ENCODE assay signal across 8 cellular contexts in genomic region chr1:1746566-1746909, GRCh38. TPM values are rescaled to one million over a fixed set of nuclear protein-coding genes. Genes with fewer than 3 reads are reported as not detected.
DNase-seq lines count a peak whose midpoint lies in the region; ATAC-seq and TF ChIP-seq lines count a peak whose summit lies in the region.
"Not testable (repeated sequence)": the region's sequence is repeated elsewhere in the genome, so short reads cannot be mapped to it uniquely, and the experiment has no call there.

No MANE protein-coding gene starts in this region.

- H3K4me3 ChIP-seq in CD8-positive, alpha-beta memory T cell (ENCODE audit: low read length); endodermal cell (ENCODE audit: low read length); mesendoderm (ENCODE audit: low read length): not testable (repeated sequence)

- not testable (repeated sequence) for H3K18ac ChIP-seq in mesendoderm (ENCODE audit: low read length)

- H3K56ac ChIP-seq in mesendoderm (ENCODE audit: low read length), result not testable (repeated sequence)

- not testable (repeated sequence) for H4K5ac ChIP-seq in mesendoderm (ENCODE audit: low read length)

- H3K9ac ChIP-seq in endodermal cell (ENCODE audit: extremely low read depth, low read length, poor library complexity, severe bottlenecking); mesendoderm (ENCODE audit: low read length): not testable (repeated sequence)

- H3K27ac Mint-ChIP-seq in CD8-positive, alpha-beta memory T cell, result peak overlapping the region in 1 of 8 donors; percentile 72
- H3K27ac Mint-ChIP-seq in activated CD4-positive, alpha-beta T cell treated with anti-CD3 and anti-CD28 coated beads, Interleukin-2, amount 10 ng/mL, durations not matched to agents 7 days and 5 days, result peak overlapping the region; percentile 86
- not testable (repeated sequence) for H3K27ac Mint-ChIP-seq in endodermal cell
- H3K27ac Mint-ChIP-seq in stimulated activated effector memory CD8-positive, alpha-beta T cell treated with anti-CD3 and anti-CD28 coated beads, Interleukin-12 subunit alpha, Interleukin-12 subunit beta, amount 100 ng/mL, for 72 hours, result peak overlapping the region; percentile 86

- H2AK5ac ChIP-seq in mesendoderm (ENCODE audit: low read length), result not testable (repeated sequence)

- ATAC-seq in GM19463 (IDR thresholded peaks at IDR 0.05; ENCODE audit: unreplicated experiment), result peak; percentile 85
- ATAC-seq in HG02870 (IDR thresholded peaks at IDR 0.05; ENCODE audit: unreplicated experiment), result peak; percentile 68
- ATAC-seq in HG03575 (IDR thresholded peaks at IDR 0.05; ENCODE audit: extremely low read depth, insufficient number of reproducible peaks, low FRiP score, unreplicated experiment), result peak; percentile 30
- ATAC-seq in stimulated activated effector memory CD8-positive, alpha-beta T cell treated with anti-CD3 and anti-CD28 coated beads, Interleukin-12 subunit alpha, Interleukin-12 subunit beta, amount 100 ng/mL, for 72 hours, result peak; percentile 91

- not testable (repeated sequence) for H3K23ac ChIP-seq in mesendoderm (ENCODE audit: low read length)

- POLR2A ChIA-PET in CD8-positive, alpha-beta memory T cell (lab: Charles Lee), result interaction anchor here (0.6 to 0.7 kb wide), 3 partner anchors 22 to 162 kb away, joined by 3 to 4 read pairs (median 3); partner anchors contain the start of genes CDK11A and SLC35E2B
- POLR2A ChIA-PET in activated CD4-positive, alpha-beta T cell treated with anti-CD3 and anti-CD28 coated beads, Interleukin-2, amount 10 ng/mL, durations not matched to agents 7 days and 5 days (lab: Charles Lee), result not testable (repeated sequence)

- H3K27ac ChIP-seq in CD8-positive, alpha-beta memory T cell (ENCODE audit: low read depth, low read length), result peak overlapping the region; percentile 75
- H3K27ac ChIP-seq in endodermal cell (ENCODE audit: low read depth, low read length), result not testable (repeated sequence)
- peak overlapping the region; percentile 96 for H3K27ac ChIP-seq in mesendoderm (ENCODE audit: low read depth, low read length)

- H3K4me1 ChIP-seq in CD8-positive, alpha-beta memory T cell (ENCODE audit: insufficient read depth, low read length); endodermal cell (ENCODE audit: control insufficient read depth, insufficient read depth, low read length); mesendoderm (ENCODE audit: control insufficient read depth, low read depth, low read length): not testable (repeated sequence)

- not testable (repeated sequence) for H2BK120ac ChIP-seq in mesendoderm (ENCODE audit: low read depth, low read length)

- not testable (repeated sequence) for H3K4me2 ChIP-seq in mesendoderm (ENCODE audit: low read length)

- H3K4ac ChIP-seq in mesendoderm (ENCODE audit: low read depth, low read length), result not testable (repeated sequence)

- peaks cover 4 to 20% (median 8%) of the 10 kb centered on the region in 3 donors for H3K4me1 Mint-ChIP-seq in CD8-positive, alpha-beta memory T cell
- H3K4me1 Mint-ChIP-seq in activated CD4-positive, alpha-beta T cell treated with anti-CD3 and anti-CD28 coated beads, Interleukin-2, amount 10 ng/mL, durations not matched to agents 7 days and 5 days; endodermal cell; stimulated activated effector memory CD8-positive, alpha-beta T cell treated with anti-CD3 and anti-CD28 coated beads, Interleukin-12 subunit alpha, Interleukin-12 subunit beta, amount 100 ng/mL, for 72 hours: not testable (repeated sequence)

- not testable (repeated sequence) for H3K9me3 ChIP-seq in CD8-positive, alpha-beta memory T cell (ENCODE audit: low read length); endodermal cell (ENCODE audit: control insufficient read depth, low read length)

- DNase-seq in CD8-positive, alpha-beta memory T cell; activated CD4-positive, alpha-beta T cell treated with anti-CD3 and anti-CD28 coated beads, Interleukin-2, amount 10 ng/mL, durations not matched to agents 7 days and 5 days; endodermal cell; mesendoderm; stimulated activated effector memory CD8-positive, alpha-beta T cell treated with anti-CD3 and anti-CD28 coated beads, Interleukin-12 subunit alpha, Interleukin-12 subunit beta, amount 100 ng/mL, for 72 hours (ENCODE audit: low spot score in 2 of 2): not testable (repeated sequence)

- not testable (repeated sequence) for H3K36me3 Mint-ChIP-seq in CD8-positive, alpha-beta memory T cell; activated CD4-positive, alpha-beta T cell treated with anti-CD3 and anti-CD28 coated beads, Interleukin-2, amount 10 ng/mL, durations not matched to agents 7 days and 5 days (ENCODE audit: low read depth); endodermal cell (ENCODE audit: low read depth); stimulated activated effector memory CD8-positive, alpha-beta T cell treated with anti-CD3 and anti-CD28 coated beads, Interleukin-12 subunit alpha, Interleukin-12 subunit beta, amount 100 ng/mL, for 72 hours

- H2BK5ac ChIP-seq in mesendoderm (ENCODE audit: low read length), result not testable (repeated sequence)

- not testable (repeated sequence) for H3K79me2 ChIP-seq in mesendoderm (ENCODE audit: control insufficient read depth, insufficient read depth, low read length)

- H4K8ac ChIP-seq in mesendoderm (ENCODE audit: low read depth, low read length), result not testable (repeated sequence)

- H3K27me3 ChIP-seq in CD8-positive, alpha-beta memory T cell (ENCODE audit: insufficient read depth, low read length, poor library complexity, severe bottlenecking); endodermal cell (ENCODE audit: control insufficient read depth, insufficient read depth, low read length, poor library complexity, severe bottlenecking); mesendoderm (ENCODE audit: insufficient read depth, low read length, poor library complexity): not testable (repeated sequence)

- H3K27me3 Mint-ChIP-seq in CD8-positive, alpha-beta memory T cell; activated CD4-positive, alpha-beta T cell treated with anti-CD3 and anti-CD28 coated beads, Interleukin-2, amount 10 ng/mL, durations not matched to agents 7 days and 5 days; endodermal cell (ENCODE audit: insufficient read depth): not testable (repeated sequence)

- H3K36me3 ChIP-seq in CD8-positive, alpha-beta memory T cell (ENCODE audit: insufficient read depth, low read length); endodermal cell (ENCODE audit: control insufficient read depth, insufficient read depth, low read length); mesendoderm (ENCODE audit: control insufficient read depth, insufficient read depth, low read length): not testable (repeated sequence)

- peak overlapping the region in 4 of 7 donors; percentile 64 to 90 (median 77) for H3K4me3 Mint-ChIP-seq in CD8-positive, alpha-beta memory T cell
- H3K4me3 Mint-ChIP-seq in activated CD4-positive, alpha-beta T cell treated with anti-CD3 and anti-CD28 coated beads, Interleukin-2, amount 10 ng/mL, durations not matched to agents 7 days and 5 days, result peak overlapping the region; percentile 38
- peak overlapping the region; percentile 56 for H3K4me3 Mint-ChIP-seq in endodermal cell
- peak overlapping the region; percentile 55 for H3K4me3 Mint-ChIP-seq in stimulated activated effector memory CD8-positive, alpha-beta T cell treated with anti-CD3 and anti-CD28 coated beads, Interleukin-12 subunit alpha, Interleukin-12 subunit beta, amount 100 ng/mL, for 72 hours

- H2BK15ac ChIP-seq in mesendoderm (replicated peaks; ENCODE audit: low read depth), result not testable (repeated sequence)

- H3K79me1 ChIP-seq in mesendoderm (ENCODE audit: low read length), result not testable (repeated sequence)

- no CpG with 5 or more reads among the region's 35 CpGs for WGBS in endodermal cell (ENCODE audit: insufficient coverage in 1 of 2, insufficient read length in 1 of 2), 2 experiments
- no CpG with 5 or more reads among the region's 35 CpGs for WGBS in mesendoderm (ENCODE audit: extremely low coverage, insufficient coverage, low lambda C conversion rate)

- not testable (repeated sequence) for TF ChIP-seq CTCF in endodermal cell (conservative IDR thresholded peaks at IDR 0.05)

- CTCF ChIA-PET in CD8-positive, alpha-beta memory T cell (lab: Charles Lee), result not testable (repeated sequence)
- CTCF ChIA-PET in activated CD4-positive, alpha-beta T cell treated with anti-CD3 and anti-CD28 coated beads, Interleukin-2, amount 10 ng/mL, durations not matched to agents 7 days and 5 days (lab: Charles Lee), result interaction anchor here (0.7 kb wide), 1 partner anchor 163 kb away, joined by 3 read pairs; no protein-coding TSS in a partner anchor

- H3K9me3 Mint-ChIP-seq in CD8-positive, alpha-beta memory T cell; activated CD4-positive, alpha-beta T cell treated with anti-CD3 and anti-CD28 coated beads, Interleukin-2, amount 10 ng/mL, durations not matched to agents 7 days and 5 days; endodermal cell; stimulated activated effector memory CD8-positive, alpha-beta T cell treated with anti-CD3 and anti-CD28 coated beads, Interleukin-12 subunit alpha, Interleukin-12 subunit beta, amount 100 ng/mL, for 72 hours: not testable (repeated sequence)

RNA-seq across cellular contexts. Expression of gene CDK11A, which starts 22.4 kb away (rescaled TPM):
- total RNA-seq in CD8-positive, alpha-beta memory T cell, result 10 to 100 TPM; 68.8 to 70.7 TPM
- 18.4 TPM for polyA plus RNA-seq in CD8-positive, alpha-beta memory T cell
- total RNA-seq in activated CD4-positive, alpha-beta T cell treated with anti-CD3 and anti-CD28 coated beads, Interleukin-2, amount 10 ng/mL, durations not matched to agents 7 days and 5 days, result 10 to 100 TPM; 61.4 to 81.9 TPM
- 10 to 100 TPM; 61.0 to 62.1 TPM for total RNA-seq in endodermal cell
- 43.3 TPM for polyA plus RNA-seq in endodermal cell (2013, experiment 1 of 2)
- 36.0 TPM for polyA plus RNA-seq in endodermal cell (2013, experiment 2 of 2)
- polyA plus RNA-seq in mesendoderm (2013, experiment 1 of 2), result 23.7 TPM
- 25.4 TPM for polyA plus RNA-seq in mesendoderm (2013, experiment 2 of 2)

RNA-seq across cellular contexts. Expression of gene NADK, which starts 31.7 kb away (rescaled TPM):
- total RNA-seq in CD8-positive, alpha-beta memory T cell, result 10 to 100 TPM; 75.4 to 77.0 TPM
- 29.9 TPM for polyA plus RNA-seq in CD8-positive, alpha-beta memory T cell
- total RNA-seq in activated CD4-positive, alpha-beta T cell treated with anti-CD3 and anti-CD28 coated beads, Interleukin-2, amount 10 ng/mL, durations not matched to agents 7 days and 5 days, result 10 to 100 TPM; 76.6 to 78.7 TPM
- total RNA-seq in endodermal cell, result 10 to 100 TPM; 75.2 to 81.6 TPM
- polyA plus RNA-seq in endodermal cell (2013, experiment 1 of 2), result 49.0 TPM
- 44.8 TPM for polyA plus RNA-seq in endodermal cell (2013, experiment 2 of 2)
- 30.6 TPM for polyA plus RNA-seq in mesendoderm (2013, experiment 1 of 2)
- 32.5 TPM for polyA plus RNA-seq in mesendoderm (2013, experiment 2 of 2)

RNA-seq across cellular contexts. Expression of gene SLC35E2B, which starts 53.9 kb away (rescaled TPM):
- total RNA-seq in CD8-positive, alpha-beta memory T cell, result 10 to 100 TPM; 29.7 to 29.9 TPM
- polyA plus RNA-seq in CD8-positive, alpha-beta memory T cell, result 47.5 TPM
- total RNA-seq in activated CD4-positive, alpha-beta T cell treated with anti-CD3 and anti-CD28 coated beads, Interleukin-2, amount 10 ng/mL, durations not matched to agents 7 days and 5 days, result 10 to 100 TPM; 62.5 to 65.0 TPM
- 10 to 100 TPM; 51.2 to 56.9 TPM for total RNA-seq in endodermal cell
- polyA plus RNA-seq in endodermal cell (2013, experiment 1 of 2), result 75.3 TPM
- 64.2 TPM for polyA plus RNA-seq in endodermal cell (2013, experiment 2 of 2)
- polyA plus RNA-seq in mesendoderm (2013, experiment 1 of 2), result 16.3 TPM
- 15.9 TPM for polyA plus RNA-seq in mesendoderm (2013, experiment 2 of 2)

Comparison
In these comparisons a context has a peak if more than half of its experiments do, and no peak if none do; other contexts are left out.
1. ATAC-seq: peak in every context shown above with its lines; median percentile 91 in stimulated activated effector memory CD8-positive, alpha-beta T cell treated with anti-CD3 and anti-CD28 coated beads, Interleukin-12 subunit alpha, Interleukin-12 subunit beta, amount 100 ng/mL, for 72 hours; 85 in GM19463; 68 in HG02870; 30 in HG03575.